In genomic region chr2:64134813-64135212, GRCh38 we compare ENCODE assay signal across 15 cellular contexts. TPM values are rescaled to one million over a fixed set of nuclear protein-coding genes. Genes with fewer than 3 reads are reported as not detected.
A peak's percentile ranks its signal among the peaks of the same experiment; 100 is the strongest.
DNase-seq lines count a peak whose midpoint lies in the region; ATAC-seq, FAIRE-seq and TF ChIP-seq lines count a peak whose summit lies in the region.
"Had no signal": no experiment of that assay in that cellular context is flagged by ENCODE, and none has a peak within 500 bp of the region (broad histone marks: within the 10 kb centered on the region; RNA-seq: fewer than 3 reads in every experiment).

No MANE protein-coding gene starts in this region.

- H3K79me2 ChIP-seq in K562 (ENCODE audit: control insufficient read depth, insufficient read depth, low read length) (peaks cover 48% of the 10 kb centered on the region; the same call in 2 of the 3 replicates), smooth muscle cell (ENCODE audit: low read depth) (peaks cover 85% of the 10 kb centered on the region)

- H3K4me3 Mint-ChIP-seq in activated CD4-positive, alpha-beta T cell treated with anti-CD3 and anti-CD28 coated beads, Interleukin-2, amount 10 ng/mL, durations not matched to agents 7 days and 5 days: no peak overlapping the region
- H3K4me3 Mint-ChIP-seq in T-helper 1 cell treated with Interleukin-12 subunit alpha and Interleukin-12 subunit beta and Interleukin-4 antibody, amounts not matched to agents 30 μg/mL and 1 μg/mL, for 36 hours: peak overlapping the region; percentile 2
- no peak overlapping the region for H3K4me3 Mint-ChIP-seq in Caco-2 (ENCODE audit: unreplicated experiment)

- TF ChIP-seq RAD21 in K562 (CRISPR knock-in tag; conservative IDR thresholded peaks at IDR 0.05 in 1 of 2, IDR thresholded peaks at IDR 0.05 in 1 of 2): no peak

- H3K27me3 ChIP-seq in K562 (ENCODE audit: control insufficient read depth in 2 of 2, insufficient read depth in 2 of 2, low read length in 2 of 2) (no peaks in the 10 kb centered on the region), smooth muscle cell (ENCODE audit: low read depth) (no peaks in the 10 kb centered on the region), Caco-2 (replicated peaks; ENCODE audit: control insufficient read depth, insufficient read depth, low read length) (no peaks in the 10 kb centered on the region)

- intact Hi-C loops in K562 (cut with micrococcal nuclease) (no loop called here), Caco-2 (cut with micrococcal nuclease; ENCODE audit: unreplicated experiment) (no loop called here)

- no peak for DNase-seq in activated CD4-positive, alpha-beta T cell treated with anti-CD3 and anti-CD28 coated beads, Interleukin-2, amount 10 ng/mL, durations not matched to agents 7 days and 5 days
- no peak for DNase-seq in activated CD4-positive, alpha-beta T cell treated with anti-CD3 and anti-CD28 coated beads for 1 hour
- DNase-seq in K562 (ENCODE audit: extremely low read depth in 1 of 4, low spot score in 3 of 4) (no peak), smooth muscle cell (lab: John Stamatoyannopoulos, UW; ENCODE audit: unreplicated experiment) (no peak), Caco-2 (no peak), DMS53 treated with DMSO at 0.1 percent for 48 hours (lab: John Stamatoyannopoulos, UW; ENCODE audit: unreplicated experiment) (no peak), OCI-M1 (lab: John Stamatoyannopoulos, UW) (no peak)
- DNase-seq: activated CD8-positive, alpha-beta memory T cell treated with anti-CD3 and anti-CD28 coated beads, Interleukin-2, amount 50 U/mL, for 4 hours; effector CD4-positive, alpha-beta T cell; foreskin fibroblast; NCI-H69; small intestine had no signal

- no peaks in the 10 kb centered on the region for H3K9me3 Mint-ChIP-seq in activated CD4-positive, alpha-beta T cell treated with anti-CD3 and anti-CD28 coated beads, Interleukin-2, amount 10 ng/mL, durations not matched to agents 7 days and 5 days
- H3K9me3 Mint-ChIP-seq in T-helper 1 cell treated with Interleukin-12 subunit alpha and Interleukin-12 subunit beta and Interleukin-4 antibody, amounts not matched to agents 30 μg/mL and 1 μg/mL, for 36 hours: no peaks in the 10 kb centered on the region
- H3K9me3 Mint-ChIP-seq in Caco-2 (ENCODE audit: unreplicated experiment): no peaks in the 10 kb centered on the region
- H3K9me3 Mint-ChIP-seq: brain had no signal

- no peaks in the 10 kb centered on the region for H4K20me1 ChIP-seq in K562 (replicated peaks; ENCODE audit: control insufficient read depth, insufficient read depth, low read length)
- peaks cover 13% of the 10 kb centered on the region for H4K20me1 ChIP-seq in smooth muscle cell (ENCODE audit: low read depth)

- no peak overlapping the region for H2AFZ ChIP-seq in K562 (ENCODE audit: low read depth, low read length)
- no peak overlapping the region for H2AFZ ChIP-seq in smooth muscle cell (ENCODE audit: low read depth)

- H3K27ac Mint-ChIP-seq in activated CD4-positive, alpha-beta T cell treated with anti-CD3 and anti-CD28 coated beads, Interleukin-2, amount 10 ng/mL, durations not matched to agents 7 days and 5 days: peak overlapping the region; percentile 15
- H3K27ac Mint-ChIP-seq in T-helper 1 cell treated with Interleukin-12 subunit alpha and Interleukin-12 subunit beta and Interleukin-4 antibody, amounts not matched to agents 30 μg/mL and 1 μg/mL, for 36 hours: peak overlapping the region; percentile 62
- H3K27ac Mint-ChIP-seq in Caco-2 (ENCODE audit: unreplicated experiment): no peak overlapping the region

- in situ Hi-C loops in K562 (cut with MboI): no loop called here

- H3K27me3 Mint-ChIP-seq in activated CD4-positive, alpha-beta T cell treated with anti-CD3 and anti-CD28 coated beads, Interleukin-2, amount 10 ng/mL, durations not matched to agents 7 days and 5 days: no peaks in the 10 kb centered on the region
- H3K27me3 Mint-ChIP-seq in T-helper 1 cell treated with Interleukin-12 subunit alpha and Interleukin-12 subunit beta and Interleukin-4 antibody, amounts not matched to agents 30 μg/mL and 1 μg/mL, for 36 hours (ENCODE audit: low read depth): no peaks in the 10 kb centered on the region
- H3K27me3 Mint-ChIP-seq in Caco-2 (ENCODE audit: insufficient read depth, unreplicated experiment): no peaks in the 10 kb centered on the region
- H3K27me3 Mint-ChIP-seq: brain had no signal

- H3K9me3 ChIP-seq in K562 (replicated peaks; ENCODE audit: control insufficient read depth, insufficient read depth, low read depth, low read length): no peaks in the 10 kb centered on the region
- no peaks in the 10 kb centered on the region for H3K9me3 ChIP-seq in smooth muscle cell (replicated peaks; ENCODE audit: low read depth)
- H3K9me3 ChIP-seq in Caco-2: no peaks in the 10 kb centered on the region

- H3K4me3 ChIP-seq in K562 (no peak overlapping the region), smooth muscle cell (no peak overlapping the region), Caco-2 (ENCODE audit: low read depth, low read length) (no peak overlapping the region)

- H3K4me1 Mint-ChIP-seq in activated CD4-positive, alpha-beta T cell treated with anti-CD3 and anti-CD28 coated beads, Interleukin-2, amount 10 ng/mL, durations not matched to agents 7 days and 5 days: peaks cover 66% of the 10 kb centered on the region
- peaks cover 59% of the 10 kb centered on the region for H3K4me1 Mint-ChIP-seq in T-helper 1 cell treated with Interleukin-12 subunit alpha and Interleukin-12 subunit beta and Interleukin-4 antibody, amounts not matched to agents 30 μg/mL and 1 μg/mL, for 36 hours (ENCODE audit: low read depth)
- H3K4me1 Mint-ChIP-seq in Caco-2 (ENCODE audit: low read depth, unreplicated experiment): peaks cover 42% of the 10 kb centered on the region

- H3K36me3 Mint-ChIP-seq in activated CD4-positive, alpha-beta T cell treated with anti-CD3 and anti-CD28 coated beads, Interleukin-2, amount 10 ng/mL, durations not matched to agents 7 days and 5 days (ENCODE audit: low read depth): peaks cover 44% of the 10 kb centered on the region
- H3K36me3 Mint-ChIP-seq in T-helper 1 cell treated with Interleukin-12 subunit alpha and Interleukin-12 subunit beta and Interleukin-4 antibody, amounts not matched to agents 30 μg/mL and 1 μg/mL, for 36 hours (ENCODE audit: low read depth): peaks cover 31% of the 10 kb centered on the region
- peaks cover 54% of the 10 kb centered on the region for H3K36me3 Mint-ChIP-seq in Caco-2 (ENCODE audit: insufficient read depth, unreplicated experiment)

- TF ChIP-seq POLR2A in K562 (conservative IDR thresholded peaks at IDR 0.05): no peak

- CTCF ChIA-PET in activated CD4-positive, alpha-beta T cell treated with anti-CD3 and anti-CD28 coated beads, Interleukin-2, amount 10 ng/mL, durations not matched to agents 7 days and 5 days (lab: Charles Lee): interaction anchor here (0.9 kb wide), 1 partner anchor 11 kb away, joined by 3 read pairs; no protein-coding TSS in a partner anchor
- CTCF ChIA-PET in K562 (lab: Yijun Ruan, JAX; ENCODE audit: low intra/inter-chr PET ratio) (no interaction called here), Caco-2 (lab: Charles Lee) (no interaction called here)

- TF ChIP-seq CTCF in K562 (IDR thresholded peaks at IDR 0.05 in 2 of 3, conservative IDR thresholded peaks at IDR 0.05 in 1 of 3; ENCODE audit: insufficient read depth in 2 of 3, low read depth in 1 of 3, low read length in 3 of 3) (no peak), smooth muscle cell (IDR thresholded peaks at IDR 0.05; ENCODE audit: borderline replicate concordance, insufficient read depth, poor library complexity, severe bottlenecking) (no peak), Caco-2 (IDR thresholded peaks at IDR 0.05; ENCODE audit: insufficient read depth in 1 of 2, low read depth in 1 of 2, low read length in 1 of 2, severe bottlenecking in 1 of 2, unreplicated experiment in 1 of 2) (no peak)

- TF ChIP-seq EP300 in K562 (IDR thresholded peaks at IDR 0.05; ENCODE audit: low read length): no peak

- peaks cover 8% of the 10 kb centered on the region for H3F3A ChIP-seq in smooth muscle cell (ENCODE audit: low read depth)

- no peaks in the 10 kb centered on the region for H3K9me1 ChIP-seq in K562 (ENCODE audit: control insufficient read depth, insufficient read depth, low read length)

- H3K9ac ChIP-seq in K562 (ENCODE audit: insufficient read depth in 1 of 2, low read depth in 2 of 2, low read length in 2 of 2) (no peak overlapping the region), smooth muscle cell (ENCODE audit: low read depth) (peak overlapping the region; percentile 75)

- no peak for ATAC-seq in K562

- FAIRE-seq in K562 (lab: Jason Lieb, UNC): no peak

- POLR2A ChIA-PET in activated CD4-positive, alpha-beta T cell treated with anti-CD3 and anti-CD28 coated beads, Interleukin-2, amount 10 ng/mL, durations not matched to agents 7 days and 5 days (lab: Charles Lee): no interaction called here
- POLR2A ChIA-PET in K562 (lab: Yijun Ruan, JAX): interaction anchor here (1.3 kb wide), 1 partner anchor 15 kb away, joined by 4 read pairs; no protein-coding TSS in a partner anchor
- POLR2A ChIA-PET in Caco-2 (lab: Charles Lee): no interaction called here

- no peak overlapping the region for H3K27ac ChIP-seq in K562 (ENCODE audit: extremely low read depth, low read depth, low read length)
- H3K27ac ChIP-seq in smooth muscle cell (ENCODE audit: low read depth): peak overlapping the region; percentile 93
- H3K27ac ChIP-seq: HL-60 had no signal

- peaks cover 3 to 17% of the 10 kb centered on the region in 2 experiments; a peak in 4 of 5 replicates for H3K4me1 ChIP-seq in K562 (replicated peaks in 1 of 2; ENCODE audit: control insufficient read depth in 2 of 2, insufficient read depth in 2 of 2, low read length in 2 of 2)
- H3K4me1 ChIP-seq in smooth muscle cell (ENCODE audit: low read depth): peaks cover 24% of the 10 kb centered on the region
- peaks cover 32% of the 10 kb centered on the region for H3K4me1 ChIP-seq in Caco-2

- H3K36me3 ChIP-seq in K562 (ENCODE audit: control insufficient read depth, insufficient read depth, low read length) (no peaks in the 10 kb centered on the region), smooth muscle cell (ENCODE audit: low read depth) (no peaks in the 10 kb centered on the region), Caco-2 (ENCODE audit: control insufficient read depth, insufficient read depth, low read length) (no peaks in the 10 kb centered on the region)

- BruUV-seq in K562 (replicated peaks; lab: Mats Ljungman, UMichigan) (no TSS peak), Caco-2 (replicated peaks; lab: Mats Ljungman, UMichigan) (no TSS peak)

- no peak overlapping the region for H3K4me2 ChIP-seq in K562 (ENCODE audit: insufficient read depth, low read length)
- peak overlapping the region; percentile 71 for H3K4me2 ChIP-seq in smooth muscle cell

RNA-seq across cellular contexts. Expression of gene PELI1, which starts 9.4 kb away (rescaled TPM):
- 10 to 100 TPM; 25.6 to 29.8 TPM for total RNA-seq in activated CD4-positive, alpha-beta T cell treated with anti-CD3 and anti-CD28 coated beads, Interleukin-2, amount 10 ng/mL, durations not matched to agents 7 days and 5 days
- 3.4 and 10.9 TPM in 2 replicates for total RNA-seq in K562 (2011; cell fraction: chromatin; rRNA removed; ENCODE audit: low replicate concordance)
- total RNA-seq in K562 (2011; cell fraction: nucleolus; rRNA removed): 4.5 TPM in 2 replicates
- 5.6 and 9.8 TPM in 2 replicates for total RNA-seq in K562 (2011; cell fraction: nucleoplasm; rRNA removed)
- total RNA-seq in K562 (2014; rRNA removed): 11.6 and 12.9 TPM in 2 replicates
- 12.1 and 13.1 TPM in 2 replicates for total RNA-seq in K562 (2014; rRNA removed; fragmentation: Illumina TruSeq; extraction: Trizol)
- total RNA-seq in K562 (2015; rRNA removed; fragmentation: Illumina TruSeq; extraction: Trizol): 7.5 and 7.7 TPM in 2 replicates
- total RNA-seq in K562 (2021): 15.7 and 19.2 TPM in 2 replicates
- 16.0 and 16.6 TPM in 2 replicates for polyA plus RNA-seq in K562 (2011; rRNA removed)
- 7.9 and 9.6 TPM in 2 replicates for polyA plus RNA-seq in K562 (2011; cell fraction: cytosol; rRNA removed)
- polyA plus RNA-seq in K562 (2011; cell fraction: nucleus; rRNA removed): 5.6 and 9.5 TPM in 2 replicates
- polyA plus RNA-seq in K562 (2012): 7.5 and 9.0 TPM in 2 replicates
- 10.8 and 12.5 TPM in 2 replicates for polyA plus RNA-seq in K562 (2014; fragmentation: Illumina TruSeq; extraction: Trizol)
- polyA plus RNA-seq in K562 (2014; fragmentation: Nextera tagmentation; extraction: Ambion mirVana): 1 to 10 TPM; 3.3 to 3.9 TPM
- polyA plus RNA-seq in K562 (2014; rRNA removed): 9.2 and 12.5 TPM in 2 replicates
- 22.7 and 28.5 TPM in 2 replicates for polyA minus RNA-seq in K562 (2011; rRNA and poly(A)+ RNA removed)
- polyA minus RNA-seq in K562 (2011; cell fraction: cytosol; rRNA and poly(A)+ RNA removed): 9.3 and 11.4 TPM in 2 replicates
- 14.3 and 21.9 TPM in 2 replicates for polyA minus RNA-seq in K562 (2011; cell fraction: nucleus; rRNA and poly(A)+ RNA removed)
- total RNA-seq in smooth muscle cell: 59.2 and 61.0 TPM in 2 replicates
- 16.2 and 18.6 TPM in 2 replicates for polyA plus RNA-seq in smooth muscle cell
- total RNA-seq in Caco-2 (2022): 64.1 and 69.2 TPM in 2 replicates
